In the genomic region with DNA sequence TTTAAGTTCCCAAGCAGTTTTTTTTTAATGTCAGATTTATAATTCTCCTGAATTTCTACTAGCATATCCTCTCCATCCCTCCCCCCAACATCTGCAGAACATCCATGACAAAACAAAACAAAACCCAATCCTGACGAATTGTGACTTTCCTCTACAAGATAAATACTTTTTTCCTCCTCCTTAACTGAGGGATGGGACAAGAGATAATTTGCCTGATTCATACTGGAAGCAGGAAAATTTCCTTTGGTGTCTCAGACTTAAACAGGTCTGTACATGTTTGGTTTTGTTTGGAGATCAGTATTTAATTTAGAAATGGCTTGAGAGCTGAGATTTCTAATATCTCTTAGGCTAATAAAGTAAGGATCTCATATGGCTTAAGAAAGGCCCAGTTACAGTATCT, we compare ENCODE assay signal across 14 cellular contexts. TPM values are rescaled to one million over a fixed set of nuclear protein-coding genes. Genes with fewer than 3 reads are reported as not detected.
DNase-seq lines count a peak whose midpoint lies in the region; ATAC-seq, FAIRE-seq and TF ChIP-seq lines count a peak whose summit lies in the region.
"Had no signal": no experiment of that assay in that cellular context is flagged by ENCODE, and none has a peak within 500 bp of the region (broad histone marks: within the 10 kb centered on the region; RNA-seq: fewer than 3 reads in every experiment).

No MANE protein-coding gene starts in this region.

- H2AFZ ChIP-seq in H1 (ENCODE audit: low read length), result peak overlapping the region; percentile 43; the same call in 1 of the 2 replicates
- H2AFZ ChIP-seq in mesenchymal stem cell (ENCODE audit: low read depth, low read length), result no peak overlapping the region

- H3K27ac ChIP-seq in RWPE1, result no peak overlapping the region; the same call in 1 of the 2 replicates
- no peak overlapping the region for H3K27ac ChIP-seq in H1 (ENCODE audit: low read depth, low read length)
- peak overlapping the region; percentile 82 for H3K27ac ChIP-seq in mesenchymal stem cell (ENCODE audit: low read length, poor library complexity, severe bottlenecking)
- H3K27ac ChIP-seq in suprapubic skin, result no peak overlapping the region

- WGBS in H1 (ENCODE audit: extremely low coverage in 1 of 2, insufficient coverage in 1 of 2, insufficient read length in 1 of 2, insufficient replicate concordance in 2 of 2, low coverage in 1 of 2, low lambda C conversion rate in 2 of 2, missing lambda C conversion rate in 1 of 2), 2 experiments, result 53% methylated on average over 1 of the region's 1 CpG; no CpG with 5 or more reads in 1 of the 2 experiments
- no CpG with 5 or more reads among the region's 1 CpG for WGBS in mesenchymal stem cell
- WGBS in suprapubic skin, result 33% methylated on average over 1 of the region's 1 CpG

- no peaks in the 10 kb centered on the region for H3K79me1 ChIP-seq in H1 (ENCODE audit: low read depth, low read length)
- H3K79me1 ChIP-seq in mesenchymal stem cell (replicated peaks; ENCODE audit: low read length, poor library complexity, severe bottlenecking), result peaks cover 7% of the 10 kb centered on the region

- H3K9me3 ChIP-seq in H1 (ENCODE audit: insufficient read depth in 2 of 2, low read depth in 1 of 2, low read length in 1 of 2), result no peaks in the 10 kb centered on the region
- no peaks in the 10 kb centered on the region for H3K9me3 ChIP-seq in mesenchymal stem cell (ENCODE audit: control insufficient read depth, low read length)
- no peaks in the 10 kb centered on the region for H3K9me3 ChIP-seq in suprapubic skin

- ATAC-seq in GM18873 (IDR thresholded peaks at IDR 0.05; ENCODE audit: low FRiP score, unreplicated experiment), result no peak
- ATAC-seq: activated CD8-positive, alpha-beta memory T cell treated with anti-CD3 and anti-CD28 coated beads, Interleukin-2, amount 10 ng/mL, durations not matched to agents 7 days and 5 days had no signal

- no peak for TF ChIP-seq CTCF in RWPE1 (conservative IDR thresholded peaks at IDR 0.05; ENCODE audit: low read depth)
- TF ChIP-seq CTCF in H1 (IDR thresholded peaks at IDR 0.05; ENCODE audit: control extremely low read depth in 1 of 3, insufficient read depth in 1 of 3, low read depth in 1 of 3, low read length in 3 of 3), result no peak
- no peak for TF ChIP-seq CTCF in suprapubic skin (IDR thresholded peaks at IDR 0.05)

- H4K8ac ChIP-seq in H1 (ENCODE audit: extremely low read depth, insufficient read depth, low read length) (no peak overlapping the region), mesenchymal stem cell (ENCODE audit: low read length) (no peak overlapping the region)

- H3K27me3 ChIP-seq in H1 (replicated peaks in 1 of 4; ENCODE audit: control insufficient read depth in 3 of 4, extremely low read depth in 1 of 4, insufficient read depth in 3 of 4, low read length in 3 of 4) (no peaks in the 10 kb centered on the region), mesenchymal stem cell (ENCODE audit: control insufficient read depth in 1 of 2, insufficient read depth in 1 of 2, low read length in 2 of 2) (no peaks in the 10 kb centered on the region), suprapubic skin (no peaks in the 10 kb centered on the region)

- no peak for TF ChIP-seq EP300 in H1 (IDR thresholded peaks at IDR 0.05; ENCODE audit: borderline replicate concordance in 1 of 2, low read depth in 2 of 2, low read length in 2 of 2)
- no peak for TF ChIP-seq EP300 in suprapubic skin (IDR thresholded peaks at IDR 0.05)

- H4K5ac ChIP-seq in H1 (ENCODE audit: insufficient read length, low read depth, low read length), result no peak overlapping the region

- no peak overlapping the region for H3K9ac ChIP-seq in H1 (replicated peaks in 1 of 4; ENCODE audit: extremely low read depth in 1 of 4, low read depth in 3 of 4, low read length in 3 of 4)
- H3K9ac ChIP-seq in mesenchymal stem cell (ENCODE audit: low read length), result peak overlapping the region; percentile 73

- no peaks in the 10 kb centered on the region for H3K23me2 ChIP-seq in H1 (ENCODE audit: low read depth, low read length)

- H3K23ac ChIP-seq in H1 (ENCODE audit: insufficient read length) (no peak overlapping the region), mesenchymal stem cell (ENCODE audit: low read length in 2 of 2) (no peak overlapping the region)

- H2BK120ac ChIP-seq in H1 (replicated peaks; ENCODE audit: low read depth, low read length), result no peak overlapping the region
- no peak overlapping the region for H2BK120ac ChIP-seq in mesenchymal stem cell (ENCODE audit: low read depth, low read length)

- H3K4me3 ChIP-seq in H1 (ENCODE audit: extremely low read depth in 1 of 4, insufficient read depth in 2 of 4, low read depth in 3 of 4, low read length in 4 of 4), result no peak overlapping the region
- peak overlapping the region in 1 of 2 experiments; percentile 55 for H3K4me3 ChIP-seq in mesenchymal stem cell (ENCODE audit: insufficient read depth in 1 of 2, low read depth in 1 of 2, low read length in 2 of 2)
- peak overlapping the region; percentile 48 for H3K4me3 ChIP-seq in suprapubic skin

- no peak overlapping the region for H4K91ac ChIP-seq in H1 (replicated peaks; ENCODE audit: insufficient read length, low read length)
- H4K91ac ChIP-seq in mesenchymal stem cell (ENCODE audit: low read length), result no peak overlapping the region

- CTCF ChIA-PET in RWPE1 (lab: Yijun Ruan, JAX), result interaction anchor here (0.6 kb wide), 2 partner anchors 62 to 499 kb away, joined by 3 read pairs; no protein-coding TSS in a partner anchor
- CTCF ChIA-PET in H1 (lab: Charles Lee; ENCODE audit: partially characterized antibody), result interaction anchor here (2.8 to 5.3 kb wide), 2 partner anchors 25 to 32 kb away, joined by 8 to 27 read pairs; no protein-coding TSS in a partner anchor

- DNase-seq in RWPE1 (ENCODE audit: low spot score) (peak; percentile 60), H1 (ENCODE audit: low read depth in 1 of 2, low spot score in 2 of 2) (no peak), mesenchymal stem cell (no peak), suprapubic skin (ENCODE audit: low spot score in 2 of 2) (no peak), AG08396 (ENCODE audit: low spot score) (no peak)
- DNase-seq in activated CD4-positive, alpha-beta T cell treated with anti-CD3 and anti-CD28 coated beads, Interleukin-2, amount 50 U/mL, for 1 hour, result no peak
- no peak for DNase-seq in activated T-cell treated with anti-CD3 and anti-CD28 coated beads, Interleukin-2, amount 50 U/mL, for 48 hours
- DNase-seq: activated CD8-positive, alpha-beta memory T cell treated with anti-CD3 and anti-CD28 coated beads, Interleukin-2, amount 10 ng/mL, durations not matched to agents 7 days and 5 days; amniotic stem cell; GOT3; NCI-H2107; small intestine; T-helper 9 cell had no signal

- H3K36me3 ChIP-seq in H1 (ENCODE audit: control insufficient read depth in 2 of 4, insufficient read depth in 4 of 4, low read length in 3 of 4) (no peaks in the 10 kb centered on the region), mesenchymal stem cell (ENCODE audit: control insufficient read depth in 1 of 2, insufficient read depth in 2 of 2, low read depth in 1 of 2, low read length in 2 of 2) (no peaks in the 10 kb centered on the region), suprapubic skin (no peaks in the 10 kb centered on the region)

- H2BK15ac ChIP-seq in H1 (ENCODE audit: low read length) (no peak overlapping the region), mesenchymal stem cell (ENCODE audit: low read depth, poor library complexity, severe bottlenecking) (no peak overlapping the region)

- H3K4me1 ChIP-seq in H1 (replicated peaks in 1 of 4; ENCODE audit: control insufficient read depth in 3 of 4, insufficient read depth in 4 of 4, low read length in 3 of 4), result peaks cover 0 to 9% (median 6%) of the 10 kb centered on the region in 4 experiments; a peak in 5 of 7 replicates
- H3K4me1 ChIP-seq in mesenchymal stem cell (ENCODE audit: control insufficient read depth, insufficient read depth, low read depth, low read length), result peaks cover 13% of the 10 kb centered on the region
- H3K4me1 ChIP-seq in suprapubic skin, result peaks cover 28% of the 10 kb centered on the region

- no peaks in the 10 kb centered on the region for H3K79me2 ChIP-seq in H1 (ENCODE audit: control insufficient read depth in 1 of 2, insufficient read depth in 2 of 2, low read length in 2 of 2)

- peak overlapping the region; percentile 2 to 21; a peak in 1 of 4 replicates for H3K4me2 ChIP-seq in H1 (ENCODE audit: insufficient read depth in 1 of 2, low read depth in 2 of 2, low read length in 2 of 2)
- H3K4me2 ChIP-seq in mesenchymal stem cell (ENCODE audit: low read length, poor library complexity, severe bottlenecking), result peak overlapping the region; percentile 73

- H2BK20ac ChIP-seq in H1 (ENCODE audit: low read length), result no peak overlapping the region

- H3K14ac ChIP-seq in H1 (ENCODE audit: insufficient read length), result no peak overlapping the region
- no peak overlapping the region for H3K14ac ChIP-seq in mesenchymal stem cell (ENCODE audit: low read length in 2 of 2)

- POLR2A ChIA-PET in RWPE1 (lab: Yijun Ruan, JAX; ENCODE audit: low non-redundant PET) (no interaction called here), H1 (lab: Charles Lee; ENCODE audit: partially characterized antibody) (no interaction called here)

- no peak for FAIRE-seq in H1 (lab: Jason Lieb, UNC)
- FAIRE-seq: small intestine had no signal

- H4K20me1 ChIP-seq in H1 (replicated peaks in 1 of 2; ENCODE audit: control insufficient read depth in 1 of 2, insufficient read depth in 2 of 2, low read length in 2 of 2), result no peaks in the 10 kb centered on the region

- H3K4ac ChIP-seq in H1 (replicated peaks; ENCODE audit: insufficient read length, low read depth, low read length) (no peak overlapping the region), mesenchymal stem cell (ENCODE audit: low read depth in 1 of 2, low read length in 2 of 2) (no peak overlapping the region)

- H2BK5ac ChIP-seq in H1 (ENCODE audit: low read depth, low read length) (no peak overlapping the region), mesenchymal stem cell (ENCODE audit: low read depth, low read length, poor library complexity, severe bottlenecking) (no peak overlapping the region)

- no peak for TF ChIP-seq RAD21 in H1 (IDR thresholded peaks at IDR 0.05 in 1 of 2, conservative IDR thresholded peaks at IDR 0.05 in 1 of 2; ENCODE audit: low read depth in 2 of 2, low read length in 2 of 2)

- no peak overlapping the region for H3K56ac ChIP-seq in H1 (replicated peaks; ENCODE audit: insufficient read length, low read depth, low read length)

- H2BK12ac ChIP-seq in H1 (ENCODE audit: low read depth, low read length), result no peak overlapping the region
- H2BK12ac ChIP-seq in mesenchymal stem cell (ENCODE audit: low read length in 2 of 2), result no peak overlapping the region

- no peak overlapping the region for H3K18ac ChIP-seq in H1 (ENCODE audit: extremely low read depth, low read length)
- no peak overlapping the region for H3K18ac ChIP-seq in mesenchymal stem cell (ENCODE audit: low read depth in 1 of 2, low read length in 2 of 2)

- no peak overlapping the region for H2AK5ac ChIP-seq in H1 (ENCODE audit: low read depth, low read length)
- H2AK5ac ChIP-seq in mesenchymal stem cell (ENCODE audit: low read length, severe bottlenecking), result no peak overlapping the region

- TF ChIP-seq POLR2A in H1 (IDR thresholded peaks at IDR 0.05; ENCODE audit: control extremely low read depth in 1 of 2, low read depth in 2 of 2, low read length in 2 of 2) (no peak), suprapubic skin (IDR thresholded peaks at IDR 0.05) (no peak)

RNA-seq across cellular contexts. Expression of a gene that starts 2.2 kb away (rescaled TPM):
- total RNA-seq in H1 (2021; fragmentation: NEBNext Ultra II Directional; extraction: Animal tissue kit (Norgen Biotek cat#: 25700)), result not detected in 2 replicates
- 0.03 TPM in 2 replicates for polyA plus RNA-seq in H1 (2011; rRNA removed)
- not detected for polyA plus RNA-seq in H1 (2011; cell fraction: cytosol; rRNA removed)
- polyA plus RNA-seq in H1 (2011; cell fraction: nucleus; rRNA removed), result not detected
- polyA plus RNA-seq in H1 (2012, experiment 1 of 2), result 0.07 TPM in 1 of 4 replicates, not detected in the others
- not detected for polyA plus RNA-seq in H1 (2012, experiment 2 of 2)
- 0.02 TPM for polyA plus RNA-seq in H1 (2013, experiment 1 of 2)
- polyA plus RNA-seq in H1 (2013, experiment 2 of 2), result 0.02 TPM
- 0.13 TPM in 1 of 2 replicates, not detected in the other for polyA minus RNA-seq in H1 (2011; rRNA and poly(A)+ RNA removed)
- polyA minus RNA-seq in H1 (2011; cell fraction: cytosol; rRNA and poly(A)+ RNA removed), result not detected
- polyA minus RNA-seq in H1 (2011; cell fraction: nucleus; rRNA and poly(A)+ RNA removed), result not detected
- polyA plus RNA-seq in mesenchymal stem cell (2013, experiment 1 of 2), result 8.7 TPM
- 8.5 TPM for polyA plus RNA-seq in mesenchymal stem cell (2013, experiment 2 of 2)
- total RNA-seq in suprapubic skin, result 10 to 100 TPM in 1 of 4 donors, 1 to 10 TPM in 3; 3.8 to 12.9 (median 6.7) TPM
- total RNA-seq: activated CD8-positive, alpha-beta memory T cell treated with anti-CD3 and anti-CD28 coated beads, Interleukin-2, amount 10 ng/mL, durations not matched to agents 7 days and 5 days had no signal
